ENCODE assay signal across 16 cellular contexts in genomic region chr1:74714429-74715362, GRCh38. TPM values are rescaled to one million over a fixed set of nuclear protein-coding genes. Genes with fewer than 3 reads are reported as not detected.
DNase-seq lines count a peak whose midpoint lies in the region; ATAC-seq and TF ChIP-seq lines count a peak whose summit lies in the region.
"Had no signal": no experiment of that assay in that cellular context is flagged by ENCODE, and none has a peak within 500 bp of the region (broad histone marks: within the 10 kb centered on the region; RNA-seq: fewer than 3 reads in every experiment).

No MANE protein-coding gene starts in this region.

- no peaks in the 10 kb centered on the region for H3K4me1 ChIP-seq in tibial nerve
- H3K4me1 ChIP-seq: lower lobe of right lung, parathyroid adenoma had no signal

- H3K4me3 ChIP-seq in choroid plexus epithelial cell (ENCODE audit: low read depth, low read length) (no peak overlapping the region), tibial nerve (no peak overlapping the region)
- H3K4me3 ChIP-seq: heart right ventricle, lower lobe of right lung had no signal

- no peaks in the 10 kb centered on the region for H3K27me3 ChIP-seq in tibial nerve
- H3K27me3 ChIP-seq: heart right ventricle had no signal

- 28 to 43% methylated on average over 1 of the region's 1 CpG for WGBS in tibial nerve, 2 donors

- peaks cover 0 to 90% (median 19%) of the 10 kb centered on the region in 3 donors for H3K36me3 ChIP-seq in tibial nerve

- TF ChIP-seq EP300 in tibial nerve (IDR thresholded peaks at IDR 0.05), result no peak

- DNase-seq in choroid plexus epithelial cell (ENCODE audit: low read depth) (peak; percentile 36), activated gamma-delta T cell (lab: John Stamatoyannopoulos, UW) (no peak), tibial nerve (ENCODE audit: low spot score in 2 of 2) (no peak), SHP77 (lab: John Stamatoyannopoulos, UW) (no peak)
- no peak for DNase-seq in activated CD4-positive, CD25-positive, alpha-beta regulatory T cell treated with anti-CD3 and anti-CD28 coated beads, Interleukin-2, amount 50 U/mL, for 72 hours
- DNase-seq: effector CD8-positive, alpha-beta T cell; heart right ventricle; lower lobe of right lung; NCI-H2081; stimulated activated CD4-positive, alpha-beta T cell treated with anti-CD3 and anti-CD28 coated beads, Interleukin-4, amount 100 ng/mL, for 1 hour; T-helper 17 cell had no signal

- H3K9me3 ChIP-seq in tibial nerve, result no peaks in the 10 kb centered on the region
- H3K9me3 ChIP-seq: heart right ventricle, lower lobe of right lung had no signal

- no peak for TF ChIP-seq POLR2A in tibial nerve (IDR thresholded peaks at IDR 0.05)

- no peak overlapping the region for H3K27ac ChIP-seq in tibial nerve
- H3K27ac ChIP-seq: heart right ventricle, lower lobe of right lung, parathyroid adenoma had no signal

- no peak for TF ChIP-seq CTCF in choroid plexus epithelial cell (conservative IDR thresholded peaks at IDR 0.05; ENCODE audit: low read depth, low read length)
- no peak for TF ChIP-seq CTCF in tibial nerve (IDR thresholded peaks at IDR 0.05)

- ATAC-seq in GM18499 (IDR thresholded peaks at IDR 0.05; ENCODE audit: insufficient read depth, unreplicated experiment), result peak; percentile 60
- peak; percentile 68 for ATAC-seq in GM21423 (IDR thresholded peaks at IDR 0.05; ENCODE audit: unreplicated experiment)
- peak; percentile 51 for ATAC-seq in HG02981 (IDR thresholded peaks at IDR 0.05; ENCODE audit: unreplicated experiment)
- ATAC-seq: lower lobe of right lung, T-helper 17 cell had no signal

RNA-seq across cellular contexts. Expression of gene CRYZ, which starts 18.2 kb away (rescaled TPM):
- 10 to 100 TPM; 16.1 to 39.5 (median 23.6) TPM for total RNA-seq in tibial nerve

RNA-seq across cellular contexts. Expression of gene TYW3, which starts 18.3 kb away (rescaled TPM):
- 10 to 100 TPM; 11.1 to 14.6 (median 13.3) TPM for total RNA-seq in tibial nerve

RNA-seq across cellular contexts. Expression of gene ERICH3, which starts 41.1 kb away (rescaled TPM):
- total RNA-seq in tibial nerve, result under 1 TPM; 0.20 to 0.30 (median 0.21) TPM
- total RNA-seq: G401, T-helper 17 cell had no signal
